In genomic region chr2:102226612-102227351, GRCh38 we compare ENCODE assay signal across 9 cellular contexts. TPM values are rescaled to one million over a fixed set of nuclear protein-coding genes. Genes with fewer than 3 reads are reported as not detected.
DNase-seq lines count a peak whose midpoint lies in the region; ATAC-seq and TF ChIP-seq lines count a peak whose summit lies in the region.
"Had no signal": no experiment of that assay in that cellular context is flagged by ENCODE, and none has a peak within 500 bp of the region (broad histone marks: within the 10 kb centered on the region; RNA-seq: fewer than 3 reads in every experiment).

No MANE protein-coding gene starts in this region.

- H3K79me2 ChIP-seq in ACC112 (ENCODE audit: control insufficient read depth, insufficient read depth, low read length, unreplicated experiment) = no peaks in the 10 kb centered on the region

- no peak overlapping the region for H2AFZ ChIP-seq in ACC112 (ENCODE audit: low read length, unreplicated experiment)

- H3K36me3 ChIP-seq in ACC112 (ENCODE audit: insufficient read depth, low read length) (peaks cover 15% of the 10 kb centered on the region; the same call in 1 of the 2 replicates), muscle layer of colon (ENCODE audit: insufficient read depth, low read length) (no peaks in the 10 kb centered on the region)

- H3K27me3 ChIP-seq in ACC112 (ENCODE audit: insufficient read depth, low read length) = no peaks in the 10 kb centered on the region
- no peaks in the 10 kb centered on the region for H3K27me3 ChIP-seq in muscle layer of colon (ENCODE audit: control insufficient read depth in 1 of 2, insufficient read depth in 2 of 2, low read length in 2 of 2)

- TF ChIP-seq CTCF in coronary artery (IDR thresholded peaks at IDR 0.05) = no peak

- H3K4me3 ChIP-seq in ACC112 (ENCODE audit: low read depth, low read length) = no peak overlapping the region
- no peak overlapping the region for H3K4me3 ChIP-seq in coronary artery
- peak overlapping the region in 1 of 2 donors; percentile 28 for H3K4me3 ChIP-seq in muscle layer of colon (ENCODE audit: low read depth in 1 of 2, low read length in 2 of 2)

- H3K27ac ChIP-seq in ACC112 (ENCODE audit: low read depth, low read length) = peak overlapping the region; percentile 100
- peak overlapping the region; percentile 82 to 90 for H3K27ac ChIP-seq in coronary artery
- H3K27ac ChIP-seq in muscle layer of colon (ENCODE audit: low read depth, low read length) = peak overlapping the region; percentile 72

- H3K9me3 ChIP-seq in muscle layer of colon (ENCODE audit: low read length) = no peaks in the 10 kb centered on the region

- H3K9ac ChIP-seq in muscle layer of colon (ENCODE audit: low read length) = no peak overlapping the region

- DNase-seq in M059J (ENCODE audit: low read depth) (peak; percentile 59), coronary artery (ENCODE audit: low spot score) (no peak), NK-92 (lab: John Stamatoyannopoulos, UW; ENCODE audit: unreplicated experiment) (no peak), mucosa of gallbladder (ENCODE audit: low spot score) (no peak), kidney glomerular epithelial cell (lab: John Stamatoyannopoulos, UW) (no peak)

- no peak for ATAC-seq in HG03108 (IDR thresholded peaks at IDR 0.05; ENCODE audit: unreplicated experiment)

- H3K4me1 ChIP-seq in ACC112 (ENCODE audit: control insufficient read depth, insufficient read depth, low read length, unreplicated experiment) = peaks cover 38% of the 10 kb centered on the region
- H3K4me1 ChIP-seq in muscle layer of colon (ENCODE audit: insufficient read depth, low read length) = peaks cover 26% of the 10 kb centered on the region

RNA-seq across cellular contexts. Expression of gene IL1RL2, which starts 40.0 kb away (rescaled TPM):
- not detected in 2 replicates for total RNA-seq in M059J (2014; rRNA removed; shearing (Covaris generic))
- total RNA-seq in mucosa of gallbladder = 2.3 TPM
- total RNA-seq: T-helper 2 cell treated with Interferon-gamma antibody and Interleukin-4, amounts not matched to agents 100 ng/mL and 5 ng/mL, for 36 hours had no signal
